Comparison of ENCODE assay signal across 13 cellular contexts in the genomic region with DNA sequence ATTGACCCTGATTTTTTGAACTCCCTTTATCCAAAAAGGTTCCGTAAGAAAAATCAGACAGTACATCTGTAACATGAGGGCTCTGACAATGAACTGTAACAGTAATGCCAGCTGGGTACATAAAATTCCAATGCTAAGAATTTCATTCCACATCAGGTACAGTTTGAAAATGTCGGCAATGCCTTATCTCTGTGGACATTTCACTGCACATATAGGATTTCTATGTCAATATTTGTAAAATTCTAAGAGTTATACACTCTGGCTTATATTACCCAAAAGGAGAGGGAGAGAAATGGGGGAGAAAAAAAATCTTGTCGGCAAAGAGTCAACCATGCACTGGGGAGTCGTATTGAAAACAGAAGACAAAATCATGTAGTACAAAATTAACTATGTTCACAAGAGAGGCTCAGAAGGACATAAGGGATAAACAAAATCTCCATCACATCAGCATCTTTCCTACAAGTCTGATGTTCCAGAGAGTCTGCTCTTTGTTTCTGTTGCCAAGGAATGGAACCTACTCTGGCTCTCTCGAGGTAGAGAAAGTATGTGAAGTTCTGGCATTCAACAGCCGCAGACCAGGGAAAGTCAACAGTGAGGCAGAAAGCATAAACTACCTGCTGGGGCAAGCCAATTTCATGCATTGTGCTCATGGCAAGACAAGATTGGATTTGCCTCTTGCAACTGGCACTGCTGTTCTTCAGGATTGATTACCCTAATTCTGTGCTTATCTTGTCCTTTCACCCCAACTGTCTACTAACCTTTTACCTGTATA.
DNase-seq lines count a peak whose midpoint lies in the region; ATAC-seq, FAIRE-seq and TF ChIP-seq lines count a peak whose summit lies in the region.
"Had no signal": no experiment of that assay in that cellular context is flagged by ENCODE, and none has a peak within 500 bp of the region (broad histone marks: within the 10 kb centered on the region; RNA-seq: fewer than 3 reads in every experiment).

No MANE protein-coding gene starts in this region.

- intact Hi-C loops in sigmoid colon (cut with DNase I), result no loop called here
- intact Hi-C loops in activated CD8-positive, alpha-beta T cell treated with anti-CD3 and anti-CD28 coated beads for 36 hours (cut with micrococcal nuclease), result no loop called here

- H3K27me3 ChIP-seq in iPS-20b (ENCODE audit: insufficient read depth, low read length) (no peaks in the 10 kb centered on the region), sigmoid colon (no peaks in the 10 kb centered on the region)

- no peaks in the 10 kb centered on the region for H3K36me3 ChIP-seq in iPS-20b (ENCODE audit: insufficient read depth, low read depth, low read length)
- H3K36me3 ChIP-seq in sigmoid colon, result no peaks in the 10 kb centered on the region

- no peak for TF ChIP-seq POLR2A in sigmoid colon (IDR thresholded peaks at IDR 0.05)

- TF ChIP-seq EP300 in sigmoid colon (IDR thresholded peaks at IDR 0.05), result no peak

- H3K9me3 ChIP-seq in iPS-20b (ENCODE audit: insufficient read depth, low read depth, low read length) (no peaks in the 10 kb centered on the region), sigmoid colon (no peaks in the 10 kb centered on the region)

- peaks cover 73% of the 10 kb centered on the region for H3K4me1 Mint-ChIP-seq in HFFc6 (ENCODE audit: low read depth)
- no peaks in the 10 kb centered on the region for H3K4me1 Mint-ChIP-seq in activated CD8-positive, alpha-beta T cell treated with anti-CD3 and anti-CD28 coated beads for 36 hours (ENCODE audit: low read depth)
- H3K4me1 Mint-ChIP-seq: CD8-positive, alpha-beta memory T cell; central memory CD8-positive, alpha-beta T cell had no signal

- H3K4me1 ChIP-seq in iPS-20b (ENCODE audit: insufficient read depth, low read length) (peaks cover 30% of the 10 kb centered on the region), sigmoid colon (peaks cover 0 to 83% (median 71%) of the 10 kb centered on the region in 4 donors)

- CTCF ChIA-PET in activated CD8-positive, alpha-beta T cell treated with anti-CD3 and anti-CD28 coated beads for 36 hours (lab: Charles Lee), result no interaction called here

- FAIRE-seq in urothelium cell line (lab: Jason Lieb, UNC), result no peak

- no peak for ATAC-seq in activated CD8-positive, alpha-beta T cell treated with anti-CD3 and anti-CD28 coated beads for 36 hours

- no peaks in the 10 kb centered on the region for H3K27me3 Mint-ChIP-seq in HFFc6 (ENCODE audit: insufficient read depth)
- peaks cover 1% of the 10 kb centered on the region for H3K27me3 Mint-ChIP-seq in activated CD8-positive, alpha-beta T cell treated with anti-CD3 and anti-CD28 coated beads for 36 hours

- in situ Hi-C loops in astrocyte of the spinal cord (cut with HindIII; ENCODE audit: low sequenced_read_pairs), result no loop called here

- peak overlapping the region; percentile 82 for H3K4me3 Mint-ChIP-seq in HFFc6
- H3K4me3 Mint-ChIP-seq in activated CD8-positive, alpha-beta T cell treated with anti-CD3 and anti-CD28 coated beads for 36 hours, result no peak overlapping the region
- H3K4me3 Mint-ChIP-seq: CD8-positive, alpha-beta memory T cell; central memory CD8-positive, alpha-beta T cell had no signal

- TF ChIP-seq CTCF in HFFc6 (IDR thresholded peaks at IDR 0.05) (no peak), astrocyte of the spinal cord (IDR thresholded peaks at IDR 0.05; ENCODE audit: low read depth, low read length) (no peak), sigmoid colon (IDR thresholded peaks at IDR 0.05) (no peak)
- no peak for TF ChIP-seq CTCF in activated CD8-positive, alpha-beta T cell treated with anti-CD3 and anti-CD28 coated beads for 36 hours (IDR thresholded peaks at IDR 0.05)

- WGBS in sigmoid colon, 2 donors, result 63 to 76% methylated on average over 6 of the region's 6 CpGs

- H3K9ac ChIP-seq in iPS-20b (ENCODE audit: low read depth, low read length), result no peak overlapping the region; the same call in 1 of the 2 replicates

- H3K4me3 ChIP-seq in astrocyte of the spinal cord (ENCODE audit: low read depth, low read length), result no peak overlapping the region
- no peak overlapping the region for H3K4me3 ChIP-seq in iPS-20b (ENCODE audit: low read length)
- H3K4me3 ChIP-seq in sigmoid colon, result peak overlapping the region in 1 of 4 donors; percentile 5

- POLR2A ChIA-PET in activated CD8-positive, alpha-beta T cell treated with anti-CD3 and anti-CD28 coated beads for 36 hours (lab: Charles Lee), result interaction anchor here (1.0 kb wide), 1 partner anchor 28 kb away, joined by 3 read pairs; no protein-coding TSS in a partner anchor

- peaks cover 35% of the 10 kb centered on the region for H3K36me3 Mint-ChIP-seq in HFFc6 (ENCODE audit: low read depth)
- H3K36me3 Mint-ChIP-seq in activated CD8-positive, alpha-beta T cell treated with anti-CD3 and anti-CD28 coated beads for 36 hours (ENCODE audit: low read depth), result no peaks in the 10 kb centered on the region
- H3K36me3 Mint-ChIP-seq: CD8-positive, alpha-beta memory T cell had no signal

- DNase-seq in HFFc6 (no peak), astrocyte of the spinal cord (ENCODE audit: low read depth, low spot score) (peak; percentile 80), sigmoid colon (no peak), urothelium cell line (ENCODE audit: low spot score) (no peak), cerebellum (ENCODE audit: low spot score) (no peak), HuH-7 (ENCODE audit: low spot score) (no peak)
- DNase-seq in activated CD8-positive, alpha-beta T cell treated with anti-CD3 and anti-CD28 coated beads for 36 hours, result no peak
- DNase-seq: CD8-positive, alpha-beta memory T cell; GOT3; KBM-7; SIG-M5 had no signal

- H3K27ac Mint-ChIP-seq in HFFc6, result peak overlapping the region; percentile 79
- no peak overlapping the region for H3K27ac Mint-ChIP-seq in activated CD8-positive, alpha-beta T cell treated with anti-CD3 and anti-CD28 coated beads for 36 hours

- H3K27ac ChIP-seq in iPS-20b (ENCODE audit: low read length) (peak overlapping the region; percentile 21), sigmoid colon (peak overlapping the region; percentile 60 to 79 (median 69))

- no peaks in the 10 kb centered on the region for H3K9me3 Mint-ChIP-seq in HFFc6
- H3K9me3 Mint-ChIP-seq in activated CD8-positive, alpha-beta T cell treated with anti-CD3 and anti-CD28 coated beads for 36 hours, result no peaks in the 10 kb centered on the region
- H3K9me3 Mint-ChIP-seq: CD8-positive, alpha-beta memory T cell; central memory CD8-positive, alpha-beta T cell had no signal
